Comparison of ENCODE assay signal across 8 cellular contexts in genomic region chr3:153161714-153162512, GRCh38. TPM values are rescaled to one million over a fixed set of nuclear protein-coding genes. Genes with fewer than 3 reads are reported as not detected.
A peak's percentile ranks its signal among the peaks of the same experiment; 100 is the strongest.
DNase-seq lines count a peak whose midpoint lies in the region; ATAC-seq and TF ChIP-seq lines count a peak whose summit lies in the region.

Gene RAP2B, plus strand, starts transcription at chr3:153162226. Its CDS starts 468 bp downstream, at chr3:153162694.

- DNase-seq in AG09319 (ENCODE audit: extremely low read depth, low read depth), result peak; percentile 90
- peak; percentile 95 to 96 for DNase-seq in NCI-H524 (lab: John Stamatoyannopoulos, UW)
- peak; percentile 96 for DNase-seq in activated CD4-positive, alpha-beta T cell treated with anti-CD3 and anti-CD28 coated beads, Interleukin-2, amount 50 U/mL, for 1 hour
- DNase-seq in dedifferentiated amniotic fluid mesenchymal stem cell (ENCODE audit: extremely low spot score), result peak; percentile 93
- peak; percentile 97 to 99 for DNase-seq in left lung
- peak; percentile 88 for DNase-seq in stimulated activated CD4-positive, alpha-beta T cell treated with anti-CD3 and anti-CD28 coated beads, Interleukin-2, amount 100 ng/mL, for 4 hours (ENCODE audit: low read depth)

- TF ChIP-seq CTCF in AG09319 (IDR thresholded peaks at IDR 0.05; ENCODE audit: low read depth, low read length) (no peak), left lung (IDR thresholded peaks at IDR 0.05) (peak in 1 of 2 donors; percentile 16)

- no peaks in the 10 kb centered on the region for H3K9me3 ChIP-seq in left lung

- no peaks in the 10 kb centered on the region for H3K36me3 ChIP-seq in left lung

- peak within 1 kb of the TSS; percentile 87 to 90 for H3K4me3 ChIP-seq in left lung

- intact Hi-C loops in left lung (cut with DNase I), result loop anchor here in 1 of 2 donors (5.0 to 10.0 kb wide), 3 partner anchors 117 to 605 kb away; no protein-coding TSS in a partner anchor

- no peaks in the 10 kb centered on the region for H3K27me3 ChIP-seq in left lung

- peaks cover 22 to 38% of the 10 kb centered on the region in 2 donors for H3K4me1 ChIP-seq in left lung

- peak within 1 kb of the TSS; percentile 97 for H3K27ac ChIP-seq in left lung

- ATAC-seq in GM19025 (IDR thresholded peaks at IDR 0.05; ENCODE audit: low read depth, unreplicated experiment) (peak; percentile 47), HG03280 (IDR thresholded peaks at IDR 0.05; ENCODE audit: unreplicated experiment) (peak; percentile 56), left lung (peak; percentile 83)

RNA-seq across cellular contexts. Expression of gene RAP2B, which starts in this region (rescaled TPM):
- total RNA-seq in left lung, result 10 to 100 TPM; 22.7 to 31.8 TPM

Comparison
In these comparisons a context has a peak if more than half of its experiments do, and no peak if none do; other contexts are left out.
1. Peak in every context shown above with its lines: DNase-seq, ATAC-seq, H3K4me3 ChIP-seq and H3K27ac ChIP-seq.